In the genomic region with DNA sequence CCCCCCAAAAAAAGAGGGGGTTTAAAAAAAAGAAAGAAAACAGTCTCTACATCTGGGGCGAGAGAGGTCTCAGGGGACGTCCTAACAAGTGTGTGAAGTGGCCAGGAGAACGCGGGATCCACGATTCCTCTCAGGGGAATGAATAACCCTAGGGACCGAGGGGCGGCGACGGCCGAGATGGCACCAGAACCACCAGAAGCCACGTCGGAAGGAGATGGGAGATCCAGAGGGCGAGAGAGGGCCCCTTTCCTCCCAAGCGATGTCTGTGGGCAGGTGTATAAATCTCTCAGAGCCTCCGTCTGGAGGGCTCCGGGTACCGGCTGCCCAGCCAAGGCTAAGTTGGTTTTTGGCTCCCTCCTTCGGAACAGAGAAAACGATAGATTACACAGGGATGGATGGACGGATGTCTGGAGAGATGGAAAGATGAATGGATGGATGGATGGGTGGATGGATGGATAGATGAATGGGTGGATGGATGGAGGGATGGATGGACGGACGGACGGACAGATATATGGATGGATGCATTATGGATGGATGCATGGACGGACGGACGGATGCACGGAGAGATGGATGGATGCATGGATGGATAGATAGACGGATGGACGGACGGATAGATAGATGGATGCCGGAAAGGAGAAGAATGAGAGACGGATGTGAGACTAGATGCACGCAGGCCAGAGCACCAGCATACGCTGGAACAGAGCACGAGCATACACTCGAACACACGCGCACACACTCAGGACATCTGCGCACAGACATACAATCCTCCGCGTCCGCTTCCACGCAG, we compare ENCODE assay signal across 1 cellular context.
A peak's percentile ranks its signal among the peaks of the same experiment; 100 is the strongest.
TF ChIP-seq lines count a peak whose summit lies in the region.

No MANE protein-coding gene starts in this region.

TF ChIP-seq in HEK293, 187 proteins besides CTCF, POLR2A, EP300 and RAD21 (continued from another document):
- TF ChIP-seq HIC1 (tag by site-specific recombination; IDR thresholded peaks at IDR 0.05) (no peak), ZNF394 (tag by site-specific recombination; IDR thresholded peaks at IDR 0.05; ENCODE audit: borderline replicate concordance) (no peak), ZNF830 (tag by site-specific recombination; IDR thresholded peaks at IDR 0.05; ENCODE audit: low read depth) (no peak), ZNF398 (tag by site-specific recombination; IDR thresholded peaks at IDR 0.05) (0 out of 2 replicates have a peak, but pooled peaks have one; percentile 3), IKZF3 (tag by site-specific recombination; IDR thresholded peaks at IDR 0.05) (0 out of 2 replicates have a peak, but pooled peaks have one; percentile 30), REPIN1 (tag by site-specific recombination; IDR thresholded peaks at IDR 0.05; ENCODE audit: low read depth) (no peak), ZNF792 (tag by site-specific recombination; IDR thresholded peaks at IDR 0.05) (no peak), ZFHX2 (tag by site-specific recombination; conservative IDR thresholded peaks at IDR 0.05) (no peak), SCRT2 (tag by site-specific recombination; IDR thresholded peaks at IDR 0.05) (0 out of 2 replicates have a peak, but pooled peaks have one; percentile 45), ZNF654 (tag by site-specific recombination; IDR thresholded peaks at IDR 0.05; ENCODE audit: low read depth) (peak; percentile 53), ZBTB26 (tag by site-specific recombination; optimal IDR thresholded peaks at IDR 0.05) (no peak), AEBP2 (tag by site-specific recombination; IDR thresholded peaks at IDR 0.05; ENCODE audit: borderline replicate concordance) (0 out of 2 replicates have a peak, but pooled peaks have one; percentile 4), ZNF423 (tag by site-specific recombination; IDR thresholded peaks at IDR 0.05) (no peak), ZBTB17 (tag by site-specific recombination; IDR thresholded peaks at IDR 0.05) (peak; percentile 100)
